Comparison of ENCODE assay signal across 10 cellular contexts in the genomic region with DNA sequence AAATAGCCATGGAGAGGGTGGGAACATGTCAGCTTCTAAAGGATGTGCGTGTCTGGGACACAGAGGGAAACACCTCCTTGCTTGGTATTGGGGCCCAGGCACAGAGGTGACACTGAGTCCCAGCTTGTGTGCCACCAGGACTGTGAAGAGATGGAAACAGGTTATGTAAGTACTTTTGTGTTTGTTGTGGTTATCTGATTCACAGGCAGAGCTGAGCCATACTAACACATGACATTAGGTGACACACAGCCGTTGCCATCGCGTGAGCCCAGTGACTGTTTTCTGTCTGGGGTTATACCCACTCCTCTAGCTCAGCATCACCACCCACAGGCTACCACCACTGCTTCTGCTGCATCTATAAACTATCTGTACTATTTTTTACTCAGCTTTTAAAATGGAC. TPM values are rescaled to one million over a fixed set of nuclear protein-coding genes. Genes with fewer than 3 reads are reported as not detected.
DNase-seq lines count a peak whose midpoint lies in the region; ATAC-seq lines count a peak whose summit lies in the region.
"Had no signal": no experiment of that assay in that cellular context is flagged by ENCODE, and none has a peak within 500 bp of the region (broad histone marks: within the 10 kb centered on the region; RNA-seq: fewer than 3 reads in every experiment).

No MANE protein-coding gene starts in this region.

- peaks cover 0 to 3% of the 10 kb centered on the region in 2 donors for H3K9me3 Mint-ChIP-seq in activated naive CD4-positive, alpha-beta T cell treated with anti-CD3 and anti-CD28 coated beads, Interleukin-2, amount 50 U/mL, for 72 hours

- peak; percentile 38 to 61 (median 45) for DNase-seq in activated CD4-positive, CD25-positive, alpha-beta regulatory T cell (lab: John Stamatoyannopoulos, UW)
- DNase-seq in activated naive CD4-positive, alpha-beta T cell treated with anti-CD3 and anti-CD28 coated beads, Interleukin-2, amount 50 U/mL, for 72 hours (ENCODE audit: low spot score in 2 of 2) = peak; percentile 74 to 90
- peak; percentile 83 for DNase-seq in stimulated activated CD4-positive, alpha-beta T cell treated with anti-CD3 and anti-CD28 coated beads, Interleukin-2, amount 100 ng/mL, for 4 hours (ENCODE audit: low read depth)
- no peak for DNase-seq in mucosa of gallbladder (ENCODE audit: low spot score)
- no peak for DNase-seq in OCI-M1 (lab: John Stamatoyannopoulos, UW)
- DNase-seq: heart left ventricle, NCI-H1417 had no signal

- H3K27ac Mint-ChIP-seq in activated naive CD4-positive, alpha-beta T cell treated with anti-CD3 and anti-CD28 coated beads, Interleukin-2, amount 50 U/mL, for 72 hours = peak overlapping the region; percentile 99

- peak; percentile 45 for ATAC-seq in GM19351 (IDR thresholded peaks at IDR 0.05; ENCODE audit: unreplicated experiment)
- ATAC-seq in activated naive CD4-positive, alpha-beta T cell treated with anti-CD3 and anti-CD28 coated beads, Interleukin-2, amount 50 U/mL, for 72 hours = peak; percentile 82 to 86
- no peak for ATAC-seq in HG03159 (IDR thresholded peaks at IDR 0.05; ENCODE audit: unreplicated experiment)
- ATAC-seq in HG03175 (IDR thresholded peaks at IDR 0.05; ENCODE audit: unreplicated experiment) = no peak

- peaks cover 8 to 27% of the 10 kb centered on the region in 2 donors for H3K36me3 Mint-ChIP-seq in activated naive CD4-positive, alpha-beta T cell treated with anti-CD3 and anti-CD28 coated beads, Interleukin-2, amount 50 U/mL, for 72 hours

RNA-seq across cellular contexts. Expression of a gene that starts 12.1 kb away (rescaled TPM):
- 10 to 100 TPM; 11.6 to 18.3 TPM for total RNA-seq in activated naive CD4-positive, alpha-beta T cell treated with anti-CD3 and anti-CD28 coated beads, Interleukin-2, amount 50 U/mL, for 72 hours
- total RNA-seq in mucosa of gallbladder = 8.7 TPM

RNA-seq across cellular contexts. Expression of a gene that starts 44.1 kb away (rescaled TPM):
- 100 to 1,000 TPM in 1 of 2 donors, 10 to 100 TPM in 1; 93.6 to 165 TPM for total RNA-seq in activated naive CD4-positive, alpha-beta T cell treated with anti-CD3 and anti-CD28 coated beads, Interleukin-2, amount 50 U/mL, for 72 hours
- total RNA-seq in mucosa of gallbladder = 5.7 TPM

Comparison
In these comparisons a context has a peak if more than half of its experiments do, and no peak if none do; other contexts are left out.
1. ATAC-seq: peak in GM19351 (single experiment) and activated naive CD4-positive, alpha-beta T cell treated with anti-CD3 and anti-CD28 coated beads, Interleukin-2, amount 50 U/mL, for 72 hours (2 of 2); none in HG03159 (single experiment) and HG03175 (single experiment).
2. DNase-seq: peak in activated CD4-positive, CD25-positive, alpha-beta regulatory T cell (4 of 4), activated naive CD4-positive, alpha-beta T cell treated with anti-CD3 and anti-CD28 coated beads, Interleukin-2, amount 50 U/mL, for 72 hours (2 of 2) and stimulated activated CD4-positive, alpha-beta T cell treated with anti-CD3 and anti-CD28 coated beads, Interleukin-2, amount 100 ng/mL, for 4 hours (single experiment); none in mucosa of gallbladder (single experiment) and OCI-M1 (single experiment).
3. RNA of a gene that starts 44.1 kb away (total RNA-seq): 93.6 to 165 TPM in activated naive CD4-positive, alpha-beta T cell treated with anti-CD3 and anti-CD28 coated beads, Interleukin-2, amount 50 U/mL, for 72 hours; 5.7 TPM in mucosa of gallbladder (single experiment); every median in the first group is over 10 times any median in the second.